ENCODE assay signal across 8 cellular contexts in the genomic region with DNA sequence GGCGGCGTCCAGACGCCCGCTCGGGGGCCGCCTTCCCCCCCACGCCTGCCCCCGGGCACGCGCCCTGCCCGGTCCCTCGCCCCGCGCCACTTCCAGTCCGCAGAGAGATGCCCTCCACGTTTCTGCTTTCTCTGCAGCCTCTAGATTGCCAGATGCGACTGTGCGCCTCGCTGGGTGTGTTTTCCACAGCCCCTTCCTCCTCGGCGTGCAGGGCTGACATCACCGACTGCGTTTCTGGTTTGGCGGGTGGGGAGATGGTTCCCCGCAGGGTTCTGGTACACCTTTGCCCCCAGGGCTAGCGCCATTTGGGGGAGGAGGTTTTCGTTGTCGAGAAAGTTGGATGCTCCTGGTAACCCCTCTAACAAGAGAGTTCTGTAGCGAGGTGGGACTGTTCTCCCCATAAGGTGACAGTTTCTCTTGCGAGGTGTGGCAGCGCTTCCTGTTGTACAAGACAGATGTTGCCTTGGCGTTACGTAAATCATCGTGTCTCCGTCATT. TPM values are rescaled to one million over a fixed set of nuclear protein-coding genes. Genes with fewer than 3 reads are reported as not detected.
DNase-seq lines count a peak whose midpoint lies in the region; ATAC-seq, FAIRE-seq and TF ChIP-seq lines count a peak whose summit lies in the region.

No MANE protein-coding gene starts in this region.

- CTCF ChIA-PET in CD4-positive, alpha-beta T cell (lab: Charles Lee): interaction anchor here (2.7 to 4.8 kb wide), 2 partner anchors 16 to 30 kb away, joined by 32 to 66 read pairs; no protein-coding TSS in a partner anchor
- CTCF ChIA-PET in GM12878 (lab: Yijun Ruan, JAX): interaction anchor here (0.6 to 6.3 kb wide), 3 partner anchors 20 to 298 kb away, joined by 3 to 49 read pairs (median 3); no protein-coding TSS in a partner anchor

- SMC1A ChIA-PET in GM12878 (lab: Charles Lee; ENCODE audit: uncharacterized antibody, unreplicated experiment): interaction anchor here (0.7 to 1.8 kb wide), 4 partner anchors 9 to 360 kb away, joined by 3 to 8 read pairs (median 3); no protein-coding TSS in a partner anchor

- H3K36me3 ChIP-seq in GM12878 (ENCODE audit: control insufficient read depth in 2 of 2, insufficient read depth in 2 of 2, low read length in 1 of 2): peaks cover 8 to 27% of the 10 kb centered on the region in 2 experiments

- under 1% methylated on average over 28 of the region's 35 CpGs for WGBS in GM12878 (ENCODE audit: insufficient coverage, insufficient replicate concordance, low lambda C conversion rate, missing lambda C conversion rate)

- H3K79me2 ChIP-seq in GM12878 (ENCODE audit: control insufficient read depth, insufficient read depth, low read length): peaks cover 39% of the 10 kb centered on the region

- no peaks in the 10 kb centered on the region for H3K27me3 ChIP-seq in CD4-positive, alpha-beta T cell (ENCODE audit: control insufficient read depth, insufficient read depth, low read length)
- H3K27me3 ChIP-seq in GM12878 (replicated peaks in 1 of 2; ENCODE audit: control insufficient read depth in 2 of 2, insufficient read depth in 2 of 2, low read length in 1 of 2): no peaks in the 10 kb centered on the region; a peak in 1 of 4 replicates

- no peaks in the 10 kb centered on the region for H3K9me3 ChIP-seq in CD4-positive, alpha-beta T cell (ENCODE audit: control insufficient read depth, low read length)
- H3K9me3 ChIP-seq in GM12878 (replicated peaks; ENCODE audit: control insufficient read depth, insufficient read depth, low read length): no peaks in the 10 kb centered on the region

- peaks cover 66% of the 10 kb centered on the region for H3K36me3 Mint-ChIP-seq in CD4-positive, alpha-beta T cell (ENCODE audit: low read depth)

- H3K4me1 ChIP-seq in GM12878 (ENCODE audit: control insufficient read depth, insufficient read depth, low read length): peaks cover 6% of the 10 kb centered on the region

- peak overlapping the region; percentile 81 for H3K4me3 ChIP-seq in Jurkat, Clone E6-1 (ENCODE audit: low read length)
- peak overlapping the region; percentile 99 for H3K4me3 ChIP-seq in GM12878

- peaks cover 61% of the 10 kb centered on the region for H3K4me1 Mint-ChIP-seq in CD4-positive, alpha-beta T cell (ENCODE audit: low read depth)

- peak; percentile 34 to 71 (median 53) for DNase-seq in CD4-positive, alpha-beta T cell
- peak; percentile 46 for DNase-seq in Jurkat, Clone E6-1 (ENCODE audit: low read depth, low spot score)
- DNase-seq in T-helper 22 cell (ENCODE audit: low read depth) (peak; percentile 47), GM12878 (ENCODE audit: low read depth, low spot score) (no peak), iris pigment epithelial cell (ENCODE audit: low read depth) (peak; percentile 34), cerebellum (ENCODE audit: low spot score) (no peak)
- peak; percentile 69 for DNase-seq in stimulated activated CD4-positive, alpha-beta T cell treated with anti-CD3 and anti-CD28 coated beads, Interleukin-15, amount 100 ng/mL, for 24 hours

- intact Hi-C loops in CD4-positive, alpha-beta T cell (cut with DNase I, micrococcal nuclease): loop anchor here (5.0 to 10.0 kb wide), 4 partner anchors 66 to 1466 kb away; a partner anchor contains a TSS
- intact Hi-C loops in GM12878 (cut with micrococcal nuclease; ENCODE audit: unreplicated experiment): loop anchor here (5.0 kb wide), 2 partner anchors 66 to 359 kb away; a partner anchor contains a TSS

- H3K27me3 Mint-ChIP-seq in CD4-positive, alpha-beta T cell: peaks cover 9% of the 10 kb centered on the region

- H3K4me3 Mint-ChIP-seq in CD4-positive, alpha-beta T cell: peak overlapping the region; percentile 100

- H3K4me2 ChIP-seq in GM12878 (ENCODE audit: control insufficient read depth, insufficient read depth): peak overlapping the region; percentile 86

- BruUV-seq in GM12878 (replicated peaks; lab: Mats Ljungman, UMichigan): no TSS peak

- no peak for TF ChIP-seq RAD21 in GM12878 (IDR thresholded peaks at IDR 0.05; ENCODE audit: insufficient read depth, low read depth, low read length)

- peak overlapping the region; percentile 81 for H3K9ac ChIP-seq in GM12878 (ENCODE audit: control insufficient read depth, insufficient read depth, low read length)

- TF ChIP-seq CTCF in CD4-positive, alpha-beta T cell (IDR thresholded peaks at IDR 0.05): no peak
- no peak for TF ChIP-seq CTCF in GM12878 (IDR thresholded peaks at IDR 0.05 in 2 of 3, conservative IDR thresholded peaks at IDR 0.05 in 1 of 3; ENCODE audit: control insufficient read depth in 2 of 3, extremely low read depth in 1 of 3, insufficient read depth in 1 of 3, low read depth in 3 of 3, low read length in 3 of 3)

- H3K27ac ChIP-seq in CD4-positive, alpha-beta T cell (ENCODE audit: low read depth, low read length): peak overlapping the region; percentile 88
- peak overlapping the region; percentile 59 for H3K27ac ChIP-seq in GM12878 (ENCODE audit: control insufficient read depth, insufficient read depth)

- POLR2A ChIA-PET in CD4-positive, alpha-beta T cell (lab: Charles Lee): interaction anchor here (2.5 to 11.9 kb wide), 2 partner anchors 10 to 15 kb away, joined by 29 to 340 read pairs; no protein-coding TSS in a partner anchor
- POLR2A ChIA-PET in GM12878 (lab: Charles Lee): no interaction called here

- in situ Hi-C loops in GM12878 (cut with MboI): loop anchor here (25.0 kb wide), 1 partner anchor 1114 kb away; a partner anchor contains a TSS

- H2AFZ ChIP-seq in GM12878 (ENCODE audit: control insufficient read depth, low read depth, low read length): peak overlapping the region; percentile 36

- TF ChIP-seq EP300 in GM12878 (IDR thresholded peaks at IDR 0.05; ENCODE audit: borderline replicate concordance in 1 of 2, control insufficient read depth in 1 of 2, low read depth in 2 of 2, low read length in 2 of 2): no peak

- H3K9me3 Mint-ChIP-seq in CD4-positive, alpha-beta T cell: no peaks in the 10 kb centered on the region

- peak overlapping the region; percentile 100 for H3K27ac Mint-ChIP-seq in CD4-positive, alpha-beta T cell

- peak; percentile 41 for ATAC-seq in CD4-positive, alpha-beta T cell (ENCODE audit: poor library complexity)
- ATAC-seq in GM19463 (IDR thresholded peaks at IDR 0.05; ENCODE audit: unreplicated experiment) (peak; percentile 3), GM12878 (peak; percentile 45)

- TF ChIP-seq POLR2A in GM12878 (IDR thresholded peaks at IDR 0.05; ENCODE audit: low read depth, low read length): peak; percentile 31; the same call in 1 of the 2 replicates

- RAD21 ChIA-PET in GM12878 (lab: Charles Lee; ENCODE audit: unreplicated experiment): interaction anchor here (1.0 to 1.9 kb wide), 2 partner anchors 67 to 298 kb away, joined by 3 to 9 read pairs; a partner anchor contains a TSS

- H4K20me1 ChIP-seq in GM12878 (ENCODE audit: control insufficient read depth, insufficient read depth): peaks cover 9% of the 10 kb centered on the region; the same call in 1 of the 2 replicates

- peak; percentile 74 for FAIRE-seq in GM12878 (lab: Jason Lieb, UNC)

TF ChIP-seq in GM12878, 131 proteins besides CTCF, POLR2A, EP300 and RAD21 (continues in another document):
- peak; percentile 68; the same call in 1 of the 2 replicates for TF ChIP-seq ATF7 (IDR thresholded peaks at IDR 0.05; ENCODE audit: low read depth)
- TF ChIP-seq ZSCAN29 (IDR thresholded peaks at IDR 0.05): no peak
- TF ChIP-seq FOXK2 (IDR thresholded peaks at IDR 0.05): no peak
- peak; percentile 26 for TF ChIP-seq MYC (IDR thresholded peaks at IDR 0.05; ENCODE audit: insufficient read depth, insufficient read length, insufficient replicate concordance, low read length, severe bottlenecking)
- TF ChIP-seq BCL11A (IDR thresholded peaks at IDR 0.05; ENCODE audit: low read depth, low read length): no peak
- TF ChIP-seq POLR2AphosphoS5 (IDR thresholded peaks at IDR 0.05; ENCODE audit: low read length): 0 out of 2 replicates have a peak, but pooled peaks have one; percentile 39
- no peak for TF ChIP-seq RUNX3 (IDR thresholded peaks at IDR 0.05; ENCODE audit: low read length)
- TF ChIP-seq DPF2 (IDR thresholded peaks at IDR 0.05): 0 out of 2 replicates have a peak, but pooled peaks have one; percentile 26
- TF ChIP-seq, protein P1, sequence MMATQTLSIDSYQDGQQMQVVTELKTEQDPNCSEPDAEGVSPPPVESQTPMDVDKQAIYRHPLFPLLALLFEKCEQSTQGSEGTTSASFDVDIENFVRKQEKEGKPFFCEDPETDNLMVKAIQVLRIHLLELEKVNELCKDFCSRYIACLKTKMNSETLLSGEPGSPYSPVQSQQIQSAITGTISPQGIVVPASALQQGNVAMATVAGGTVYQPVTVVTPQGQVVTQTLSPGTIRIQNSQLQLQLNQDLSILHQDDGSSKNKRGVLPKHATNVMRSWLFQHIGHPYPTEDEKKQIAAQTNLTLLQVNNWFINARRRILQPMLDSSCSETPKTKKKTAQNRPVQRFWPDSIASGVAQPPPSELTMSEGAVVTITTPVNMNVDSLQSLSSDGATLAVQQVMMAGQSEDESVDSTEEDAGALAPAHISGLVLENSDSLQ (IDR thresholded peaks at IDR 0.05): 0 out of 2 replicates have a peak, but pooled peaks have one; percentile 13
- TF ChIP-seq ZNF274 (IDR thresholded peaks at IDR 0.05; ENCODE audit: insufficient read depth, insufficient read length): no peak
- no peak for TF ChIP-seq GABPA (IDR thresholded peaks at IDR 0.05; ENCODE audit: low read depth)
- 0 out of 2 replicates have a peak, but pooled peaks have one; percentile 54 for TF ChIP-seq GATAD2B (conservative IDR thresholded peaks at IDR 0.05; ENCODE audit: low read depth)
- no peak for TF ChIP-seq ZNF207 (IDR thresholded peaks at IDR 0.05; ENCODE audit: borderline replicate concordance)

RNA-seq across cellular contexts. Expression of a gene that starts 1.5 kb away (rescaled TPM):
- 100 to 1,000 TPM; 960 to 975 TPM for total RNA-seq in CD4-positive, alpha-beta T cell
- 176 TPM for polyA plus RNA-seq in Jurkat, Clone E6-1 (2012; ENCODE audit: insufficient read depth, insufficient read length)
- total RNA-seq in GM12878 (2013; cell fraction: nucleolus; rRNA removed): 75.0 and 87.9 TPM in 2 replicates
- total RNA-seq in GM12878 (2014; rRNA removed) (385 and 467 TPM in 2 replicates), GM12878 (2014; rRNA removed; fragmentation: Illumina TruSeq; extraction: Trizol) (192 and 197 TPM in 2 replicates), GM12878 (2021) (246 and 249 TPM in 2 replicates), cerebellum (1,436 TPM)
- polyA plus RNA-seq in GM12878 (2011; ENCODE audit: low read depth): 106 TPM
- polyA plus RNA-seq in GM12878 (2011; rRNA removed) (219 and 309 TPM in 2 replicates), GM12878 (2014; fragmentation: Illumina TruSeq; extraction: Trizol) (420 and 491 TPM in 2 replicates), GM12878 (2014; fragmentation: Nextera tagmentation; extraction: Ambion mirVana) (100 to 1,000 TPM; 110 to 175 TPM), GM12878 (2014; rRNA removed) (273 and 290 TPM in 2 replicates), GM12878 (2016; fragmentation: Nextera tagmentation; extraction: Ambion mirVana) (100 to 1,000 TPM; 679 to 729 TPM)
- polyA plus RNA-seq in GM12878 (2011; cell fraction: cytosol; rRNA removed): 145 and 195 TPM in 2 replicates
- polyA plus RNA-seq in GM12878 (2011; cell fraction: nucleus; rRNA removed): 159 and 182 TPM in 2 replicates
- 147 and 161 TPM in 2 replicates for polyA plus RNA-seq in GM12878 (2012)
- 122 and 209 TPM in 2 replicates for polyA minus RNA-seq in GM12878 (2011; rRNA and poly(A)+ RNA removed)
- polyA minus RNA-seq in GM12878 (2011; cell fraction: cytosol; rRNA and poly(A)+ RNA removed): 88.7 and 91.4 TPM in 2 replicates
- 101 and 180 TPM in 2 replicates for polyA minus RNA-seq in GM12878 (2011; cell fraction: nucleus; rRNA and poly(A)+ RNA removed)

Comparison
In these comparisons a context has a peak if more than half of its experiments do, and no peak if none do; other contexts are left out.
1. DNase-seq: peak in CD4-positive, alpha-beta T cell (10 of 10), Jurkat, Clone E6-1 (single experiment), T-helper 22 cell (single experiment), iris pigment epithelial cell (single experiment) and stimulated activated CD4-positive, alpha-beta T cell treated with anti-CD3 and anti-CD28 coated beads, Interleukin-15, amount 100 ng/mL, for 24 hours (single experiment); none in GM12878 (single experiment) and cerebellum (single experiment).
2. Peak in every context shown above with its lines, with median percentiles within 50 percentile points of each other: ATAC-seq.